21 cellular contexts compared by ENCODE assay signal in genomic region chr15:45449878-45450277, GRCh38.
A peak's percentile ranks its signal among the peaks of the same experiment; 100 is the strongest.
DNase-seq lines count a peak whose midpoint lies in the region; ATAC-seq and TF ChIP-seq lines count a peak whose summit lies in the region.
"Had no signal": no experiment of that assay in that cellular context is flagged by ENCODE, and none has a peak within 500 bp of the region (broad histone marks: within the 10 kb centered on the region; RNA-seq: fewer than 3 reads in every experiment).

No MANE protein-coding gene starts in this region.

- peak overlapping the region; percentile 18 to 27 for H3K27ac ChIP-seq in left lung
- H3K27ac ChIP-seq in ovary, result no peak overlapping the region
- H3K27ac ChIP-seq in osteoblast (ENCODE audit: low read depth, low read length), result no peak overlapping the region
- H3K27ac ChIP-seq: 22Rv1, testis had no signal

- H3K9me3 Mint-ChIP-seq in activated T-helper 17 cell treated with anti-CD3 and anti-CD28 coated beads, Interleukin-2, amount 50 U/mL, for 72 hours, result no peaks in the 10 kb centered on the region
- no peaks in the 10 kb centered on the region for H3K9me3 Mint-ChIP-seq in stimulated activated naive B cell treated with anti-CD40 and anti-IgM and Interleukin-4, amounts not matched to agents 10 μg/mL and 1 μg/mL and 100 μg/mL, for 72 hours

- DNase-seq in NCI-H2196 (lab: John Stamatoyannopoulos, UW; ENCODE audit: unreplicated experiment) (peak; percentile 60), NCI-H2196 treated with DMSO at 0.1 percent for 48 hours (lab: John Stamatoyannopoulos, UW; ENCODE audit: unreplicated experiment) (no peak), left lung (peak; percentile 82 to 89), ovary (no peak), RKO (ENCODE audit: low spot score) (no peak), osteoblast (ENCODE audit: insufficient read length, low spot score, missing footprints) (no peak)
- no peak for DNase-seq in stimulated activated naive B cell treated with anti-CD40 and anti-IgM and Interleukin-4, amounts not matched to agents 10 μg/mL and 1 μg/mL and 100 μg/mL, for 72 hours
- DNase-seq: activated CD4-positive, alpha-beta T cell treated with anti-CD3 and anti-CD28 coated beads for 4 hours; activated naive CD4-positive, alpha-beta T cell treated with anti-CD3 and anti-CD28 coated beads, Interleukin-2, amount 10 ng/mL, durations not matched to agents 7 days and 5 days; GOT3; hippocampal formation; left cardiac atrium; naive B cell; NCI-H1930; retina; SHP77 treated with DMSO at 0.1 percent for 48 hours; T-helper 9 cell had no signal

- peak overlapping the region; percentile 4 for H3K27ac Mint-ChIP-seq in activated T-helper 17 cell treated with anti-CD3 and anti-CD28 coated beads, Interleukin-2, amount 50 U/mL, for 72 hours
- H3K27ac Mint-ChIP-seq in stimulated activated naive B cell treated with anti-CD40 and anti-IgM and Interleukin-4, amounts not matched to agents 10 μg/mL and 1 μg/mL and 100 μg/mL, for 72 hours, result peak overlapping the region; percentile 42
- H3K27ac Mint-ChIP-seq: activated naive CD4-positive, alpha-beta T cell treated with anti-CD3 and anti-CD28 coated beads, Interleukin-2, amount 10 ng/mL, durations not matched to agents 7 days and 5 days had no signal

- H3K4me2 ChIP-seq in osteoblast (ENCODE audit: insufficient read depth, low read length), result no peak overlapping the region

- H3K27me3 ChIP-seq in left lung, result no peaks in the 10 kb centered on the region
- H3K27me3 ChIP-seq in ovary, result no peaks in the 10 kb centered on the region
- no peaks in the 10 kb centered on the region for H3K27me3 ChIP-seq in osteoblast (ENCODE audit: insufficient read depth, low read length)
- H3K27me3 ChIP-seq: BLaER1 treated with 17β-estradiol and CSF1 and Interleukin-3, amounts not matched to agents 10 nM and 100 nM; testis had no signal

- no peak for TF ChIP-seq POLR2A in ovary (IDR thresholded peaks at IDR 0.05)

- no peaks in the 10 kb centered on the region for H3K27me3 Mint-ChIP-seq in activated T-helper 17 cell treated with anti-CD3 and anti-CD28 coated beads, Interleukin-2, amount 50 U/mL, for 72 hours
- H3K27me3 Mint-ChIP-seq in stimulated activated naive B cell treated with anti-CD40 and anti-IgM and Interleukin-4, amounts not matched to agents 10 μg/mL and 1 μg/mL and 100 μg/mL, for 72 hours, result peaks cover 2 to 11% of the 10 kb centered on the region in 2 donors

- no peak overlapping the region for H3K4me3 Mint-ChIP-seq in activated T-helper 17 cell treated with anti-CD3 and anti-CD28 coated beads, Interleukin-2, amount 50 U/mL, for 72 hours
- H3K4me3 Mint-ChIP-seq in stimulated activated naive B cell treated with anti-CD40 and anti-IgM and Interleukin-4, amounts not matched to agents 10 μg/mL and 1 μg/mL and 100 μg/mL, for 72 hours, result no peak overlapping the region
- H3K4me3 Mint-ChIP-seq: activated naive CD4-positive, alpha-beta T cell treated with anti-CD3 and anti-CD28 coated beads, Interleukin-2, amount 10 ng/mL, durations not matched to agents 7 days and 5 days; naive B cell had no signal

- 85 to 93% (median 92%) methylated on average over 11 of the region's 11 CpGs for WGBS in ovary, 3 donors

- no peaks in the 10 kb centered on the region for H3K79me2 ChIP-seq in osteoblast (ENCODE audit: insufficient read depth, low read length)

- H4K20me1 ChIP-seq in osteoblast (ENCODE audit: insufficient read depth, low read length), result no peaks in the 10 kb centered on the region
- H4K20me1 ChIP-seq: BLaER1 treated with 17β-estradiol and CSF1 and Interleukin-3, amounts not matched to agents 10 nM and 100 nM had no signal

- H2AFZ ChIP-seq in osteoblast (ENCODE audit: low read length), result no peak overlapping the region

- H3K4me3 ChIP-seq in left lung, result peak overlapping the region in 1 of 2 donors; percentile 30
- no peak overlapping the region for H3K4me3 ChIP-seq in ovary
- H3K4me3 ChIP-seq in osteoblast (ENCODE audit: insufficient read depth, low read length), result no peak overlapping the region
- H3K4me3 ChIP-seq: testis had no signal

- TF ChIP-seq CTCF in left lung (IDR thresholded peaks at IDR 0.05) (no peak), ovary (IDR thresholded peaks at IDR 0.05) (no peak), osteoblast (IDR thresholded peaks at IDR 0.05; ENCODE audit: extremely low read depth, low read depth, low read length) (no peak)

- H3K4me1 ChIP-seq in left lung (peaks cover 7 to 67% of the 10 kb centered on the region in 2 donors), ovary (ENCODE audit: insufficient read depth) (no peaks in the 10 kb centered on the region), osteoblast (ENCODE audit: insufficient read depth, low read length) (peaks cover 12% of the 10 kb centered on the region)
- H3K4me1 ChIP-seq: testis had no signal

- ATAC-seq in activated T-helper 17 cell treated with anti-CD3 and anti-CD28 coated beads, Interleukin-2, amount 50 U/mL, for 72 hours (replicated peaks), result no peak
- ATAC-seq in left lung, result peak; percentile 85
- no peak for ATAC-seq in stimulated activated naive B cell treated with anti-CD40 and anti-IgM and Interleukin-4, amounts not matched to agents 10 μg/mL and 1 μg/mL and 100 μg/mL, for 72 hours (replicated peaks)
- ATAC-seq: left cardiac atrium had no signal

- TF ChIP-seq EP300 in ovary (IDR thresholded peaks at IDR 0.05), result no peak

- peaks cover 12% of the 10 kb centered on the region for H3K4me1 Mint-ChIP-seq in activated T-helper 17 cell treated with anti-CD3 and anti-CD28 coated beads, Interleukin-2, amount 50 U/mL, for 72 hours
- H3K4me1 Mint-ChIP-seq in stimulated activated naive B cell treated with anti-CD40 and anti-IgM and Interleukin-4, amounts not matched to agents 10 μg/mL and 1 μg/mL and 100 μg/mL, for 72 hours, result peaks cover 14 to 20% of the 10 kb centered on the region in 2 donors

- H3K9me3 ChIP-seq in left lung (no peaks in the 10 kb centered on the region), ovary (no peaks in the 10 kb centered on the region), osteoblast (ENCODE audit: low read depth, low read length) (no peaks in the 10 kb centered on the region)
- H3K9me3 ChIP-seq: testis had no signal

- no peaks in the 10 kb centered on the region for H3K36me3 Mint-ChIP-seq in activated T-helper 17 cell treated with anti-CD3 and anti-CD28 coated beads, Interleukin-2, amount 50 U/mL, for 72 hours (ENCODE audit: low read depth)
- H3K36me3 Mint-ChIP-seq in stimulated activated naive B cell treated with anti-CD40 and anti-IgM and Interleukin-4, amounts not matched to agents 10 μg/mL and 1 μg/mL and 100 μg/mL, for 72 hours, result no peaks in the 10 kb centered on the region
- H3K36me3 Mint-ChIP-seq: activated naive CD4-positive, alpha-beta T cell treated with anti-CD3 and anti-CD28 coated beads, Interleukin-2, amount 10 ng/mL, durations not matched to agents 7 days and 5 days; naive B cell had no signal

- intact Hi-C loops in left lung (cut with DNase I), result no loop called here
- intact Hi-C loops in ovary (cut with DNase I), result loop anchor here in 1 of 4 donors (10.0 kb wide), 1 partner anchor 285 kb away; no protein-coding TSS in a partner anchor

- H3K36me3 ChIP-seq in left lung, result no peaks in the 10 kb centered on the region
- no peaks in the 10 kb centered on the region for H3K36me3 ChIP-seq in ovary
- H3K36me3 ChIP-seq in osteoblast (ENCODE audit: insufficient read depth, low read length), result no peaks in the 10 kb centered on the region

Comparison
In these comparisons a context has a peak if more than half of its experiments do, and no peak if none do; other contexts are left out.
1. DNase-seq: peak in NCI-H2196 (single experiment) and left lung (2 of 2); none in NCI-H2196 treated with DMSO at 0.1 percent for 48 hours (single experiment), stimulated activated naive B cell treated with anti-CD40 and anti-IgM and Interleukin-4, amounts not matched to agents 10 μg/mL and 1 μg/mL and 100 μg/mL, for 72 hours (single experiment), ovary (0 of 5), RKO (single experiment) and osteoblast (single experiment).
2. H3K27ac ChIP-seq: peak in left lung (2 of 2); none in ovary (0 of 2) and osteoblast (single experiment).